ENCODE assay signal across 8 cellular contexts in the genomic region with DNA sequence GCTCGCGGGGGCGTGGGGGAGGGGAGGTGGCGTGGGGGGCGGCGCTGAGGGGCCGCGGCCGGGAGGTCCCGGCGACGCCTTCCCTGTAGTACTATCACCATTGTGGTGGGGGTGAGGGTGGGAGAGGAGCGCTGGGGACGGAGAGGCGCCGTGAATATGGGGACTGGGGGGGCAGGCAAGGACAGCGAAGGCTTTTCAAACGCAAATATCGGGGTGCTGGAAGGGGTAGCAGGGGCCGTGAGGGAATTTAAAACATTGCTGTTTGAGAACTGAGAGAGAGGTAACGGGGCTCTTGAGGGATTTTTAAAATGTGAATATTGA. TPM values are rescaled to one million over a fixed set of nuclear protein-coding genes. Genes with fewer than 3 reads are reported as not detected.
DNase-seq lines count a peak whose midpoint lies in the region; ATAC-seq lines count a peak whose summit lies in the region.

No MANE protein-coding gene starts in this region.

- peaks cover 9% of the 10 kb centered on the region for H3K36me3 Mint-ChIP-seq in effector memory CD8-positive, alpha-beta T cell (ENCODE audit: insufficient read depth)

- H2BK120ac ChIP-seq in neuronal stem cell (ENCODE audit: low read depth, low read length), result no peak overlapping the region

- H3K27me3 Mint-ChIP-seq in effector memory CD8-positive, alpha-beta T cell, result no peaks in the 10 kb centered on the region

- H4K8ac ChIP-seq in neuronal stem cell (ENCODE audit: low read depth, low read length), result no peak overlapping the region

- peak overlapping the region; percentile 90 for H2AFZ ChIP-seq in neuronal stem cell (ENCODE audit: low read length)

- peak overlapping the region; percentile 98 for H3K9ac ChIP-seq in neuronal stem cell (ENCODE audit: low read depth, low read length, poor library complexity)

- no peak overlapping the region for H3K14ac ChIP-seq in neuronal stem cell (ENCODE audit: low read length)

- no peaks in the 10 kb centered on the region for H3K36me3 ChIP-seq in neuronal stem cell (replicated peaks in 1 of 2; ENCODE audit: control insufficient read depth in 2 of 2, insufficient read depth in 2 of 2, low read length in 2 of 2)

- H2BK12ac ChIP-seq in neuronal stem cell (ENCODE audit: low read length), result no peak overlapping the region

- H3K23ac ChIP-seq in neuronal stem cell (ENCODE audit: low read depth, low read length, poor library complexity), result peak overlapping the region; percentile 96

- H3K27me3 ChIP-seq in neuronal stem cell (ENCODE audit: control insufficient read depth in 3 of 3, insufficient read depth in 3 of 3, low read depth in 1 of 3, low read length in 3 of 3), result peaks cover 0 to 5% (median 0%) of the 10 kb centered on the region in 3 experiments

- H3K4me2 ChIP-seq in neuronal stem cell (ENCODE audit: insufficient read depth, low read length, poor library complexity, severe bottlenecking), result peak overlapping the region; percentile 36

- H3K27ac ChIP-seq in neuronal stem cell (replicated peaks; ENCODE audit: low read length), result peak overlapping the region; percentile 95

- H2BK5ac ChIP-seq in neuronal stem cell (ENCODE audit: low read length), result peak overlapping the region; percentile 13

- H3K18ac ChIP-seq in neuronal stem cell (ENCODE audit: low read length), result peak overlapping the region; percentile 96

- no peaks in the 10 kb centered on the region for H3K9me3 Mint-ChIP-seq in effector memory CD8-positive, alpha-beta T cell

- peak overlapping the region; percentile 72 to 88 for H3K4me3 ChIP-seq in neuronal stem cell (ENCODE audit: low read length in 2 of 2)

- ATAC-seq in GM18868 (IDR thresholded peaks at IDR 0.05; ENCODE audit: unreplicated experiment) (peak; percentile 5), GM18861 (IDR thresholded peaks at IDR 0.05; ENCODE audit: unreplicated experiment) (no peak), GM21390 (IDR thresholded peaks at IDR 0.05; ENCODE audit: unreplicated experiment) (no peak)
- ATAC-seq in effector memory CD8-positive, alpha-beta T cell (replicated peaks), result peak; percentile 26

- DNase-seq in HT-29 (ENCODE audit: low spot score), result peak; percentile 7
- peak in 1 of 3 experiments; percentile 20 for DNase-seq in effector memory CD8-positive, alpha-beta T cell
- no peak for DNase-seq in neuronal stem cell (ENCODE audit: low spot score)
- no peak for DNase-seq in GOT3 (lab: John Stamatoyannopoulos, UW)
- DNase-seq in epidermal melanocyte (ENCODE audit: insufficient read length, low spot score), result no peak

- WGBS in neuronal stem cell (ENCODE audit: extremely low coverage in 2 of 2, insufficient read length in 2 of 2, insufficient replicate concordance in 1 of 2), 2 donors, result no CpG with 5 or more reads among the region's 21 CpGs

- no peaks in the 10 kb centered on the region for H3K9me3 ChIP-seq in neuronal stem cell (replicated peaks in 1 of 2; ENCODE audit: control insufficient read depth in 2 of 2, insufficient read depth in 1 of 2, low read depth in 1 of 2, low read length in 2 of 2)

- no peak overlapping the region for H3K27ac Mint-ChIP-seq in effector memory CD8-positive, alpha-beta T cell

- no peak overlapping the region for H4K91ac ChIP-seq in neuronal stem cell (ENCODE audit: low read depth, low read length, poor library complexity)

- peaks cover 7 to 20% of the 10 kb centered on the region in 2 donors for H3K4me1 Mint-ChIP-seq in effector memory CD8-positive, alpha-beta T cell (ENCODE audit: low read depth in 2 of 2)

- H3K4me1 ChIP-seq in neuronal stem cell (ENCODE audit: control insufficient read depth in 2 of 2, insufficient read depth in 1 of 2, low read depth in 1 of 2, low read length in 2 of 2), result peaks cover 0 to 3% of the 10 kb centered on the region in 2 donors

- H3K4me3 Mint-ChIP-seq in effector memory CD8-positive, alpha-beta T cell, result no peak overlapping the region

- peak overlapping the region; percentile 58 for H2BK15ac ChIP-seq in neuronal stem cell (ENCODE audit: low read length)

- no peaks in the 10 kb centered on the region for H3K79me1 ChIP-seq in neuronal stem cell (ENCODE audit: low read depth, low read length)

- no peak overlapping the region for H3K4ac ChIP-seq in neuronal stem cell (ENCODE audit: low read length)

- no peak overlapping the region for H2AK5ac ChIP-seq in neuronal stem cell (ENCODE audit: low read depth, low read length)

RNA-seq across cellular contexts. Expression of a gene that starts 0.4 kb away (rescaled TPM):
- 10.1 and 17.5 TPM in 2 replicates for total RNA-seq in HT-29 (2014; rRNA removed; shearing (Covaris generic))
- polyA plus RNA-seq in neuronal stem cell (2013, experiment 1 of 2), result 19.1 TPM
- 21.3 TPM for polyA plus RNA-seq in neuronal stem cell (2013, experiment 2 of 2)

RNA-seq across cellular contexts. Expression of a gene that starts 21.4 kb away (rescaled TPM):
- total RNA-seq in HT-29 (2014; rRNA removed; shearing (Covaris generic)), result 57.6 and 64.7 TPM in 2 replicates
- polyA plus RNA-seq in neuronal stem cell (2013, experiment 1 of 2), result 69.2 TPM
- polyA plus RNA-seq in neuronal stem cell (2013, experiment 2 of 2), result 72.8 TPM

Comparison
In these comparisons a context has a peak if more than half of its experiments do, and no peak if none do; other contexts are left out.
1. ATAC-seq: peak in GM18868 (single experiment) and effector memory CD8-positive, alpha-beta T cell (single experiment); none in GM18861 (single experiment) and GM21390 (single experiment).